Comparison of ENCODE assay signal across 1 cellular context in genomic region chr6:119145111-119145510, GRCh38.
TF ChIP-seq lines count a peak whose summit lies in the region.

No MANE protein-coding gene starts in this region.

TF ChIP-seq in K562, 482 proteins besides CTCF, POLR2A, EP300 and RAD21 (continued from another document):
- TF ChIP-seq SMARCE1 (IDR thresholded peaks at IDR 0.05), result peak; percentile 52
- no peak for TF ChIP-seq THRAP3 (IDR thresholded peaks at IDR 0.05; ENCODE audit: borderline replicate concordance)
- TF ChIP-seq ELK3 (CRISPR knock-in tag; IDR thresholded peaks at IDR 0.05), result no peak
- TF ChIP-seq DPF2 (IDR thresholded peaks at IDR 0.05), result peak; percentile 43; the same call in 1 of the 2 replicates
- peak in 1 of 2 experiments; percentile 61; a peak in 1 of 4 replicates for TF ChIP-seq RCOR1 (IDR thresholded peaks at IDR 0.05; ENCODE audit: borderline replicate concordance in 1 of 2, low read depth in 2 of 2, low read length in 2 of 2)
- 0 out of 2 replicates have a peak, but pooled peaks have one; percentile 9 for TF ChIP-seq GATA2 (CRISPR knock-in tag; IDR thresholded peaks at IDR 0.05)
- TF ChIP-seq MGA (IDR thresholded peaks at IDR 0.05), result no peak
- no peak for TF ChIP-seq JUN (IDR thresholded peaks at IDR 0.05; ENCODE audit: borderline replicate concordance, low read depth, low read length)
- TF ChIP-seq JUN (CRISPR knock-in tag; IDR thresholded peaks at IDR 0.05; ENCODE audit: borderline replicate concordance), result no peak
- peak; percentile 70 for TF ChIP-seq SOX6 (IDR thresholded peaks at IDR 0.05)
- peak; percentile 36; the same call in 1 of the 2 replicates for TF ChIP-seq RFX1 (IDR thresholded peaks at IDR 0.05)
- TF ChIP-seq ZNF717 (CRISPR knock-in tag; IDR thresholded peaks at IDR 0.05), result no peak
- no peak for TF ChIP-seq CTCFL (IDR thresholded peaks at IDR 0.05; ENCODE audit: borderline replicate concordance, insufficient read depth, low read depth, low read length, poor library complexity, severe bottlenecking)
- TF ChIP-seq ZNF197 (CRISPR knock-in tag; IDR thresholded peaks at IDR 0.05; ENCODE audit: low read depth), result no peak
- no peak for TF ChIP-seq KAT8 (IDR thresholded peaks at IDR 0.05; ENCODE audit: low read depth)
- TF ChIP-seq ZFP36 (IDR thresholded peaks at IDR 0.05; ENCODE audit: low read depth, low read length, partially characterized antibody), result no peak
- no peak for TF ChIP-seq CEBPZ (IDR thresholded peaks at IDR 0.05; ENCODE audit: borderline replicate concordance, low read depth, low read length)
- TF ChIP-seq MAFF (IDR thresholded peaks at IDR 0.05; ENCODE audit: low read length), result no peak
- TF ChIP-seq MEIS2 (IDR thresholded peaks at IDR 0.05; ENCODE audit: partially characterized antibody), result peak; percentile 84
- TF ChIP-seq NFIX (CRISPR knock-in tag; IDR thresholded peaks at IDR 0.05; ENCODE audit: low read depth), result no peak
- TF ChIP-seq ZFX (CRISPR knock-in tag; IDR thresholded peaks at IDR 0.05), result 0 out of 2 replicates have a peak, but pooled peaks have one; percentile 26
- TF ChIP-seq JUND (IDR thresholded peaks at IDR 0.05; ENCODE audit: borderline replicate concordance, low read depth, low read length), result peak; percentile 13; the same call in 1 of the 2 replicates
- peak; percentile 29; the same call in 2 of the 3 replicates for TF ChIP-seq JUND (tag; IDR thresholded peaks at IDR 0.05; ENCODE audit: borderline replicate concordance, low read depth, low read length)
- TF ChIP-seq YY1 (IDR thresholded peaks at IDR 0.05; ENCODE audit: borderline replicate concordance in 1 of 3, control insufficient read depth in 1 of 3, extremely low read depth in 1 of 3, insufficient read depth in 3 of 3, insufficient read length in 1 of 3, insufficient replicate concordance in 2 of 3, low read depth in 1 of 3, low read length in 2 of 3), result peak in 1 of 3 experiments; percentile 17
- TF ChIP-seq GTF2A2 (tag; IDR thresholded peaks at IDR 0.05), result no peak
- no peak for TF ChIP-seq BRD4 (IDR thresholded peaks at IDR 0.05)
TF ChIP-seq in K562: peak in this region for 21.
